ENCODE assay signal across 38 cellular contexts in the genomic region with DNA sequence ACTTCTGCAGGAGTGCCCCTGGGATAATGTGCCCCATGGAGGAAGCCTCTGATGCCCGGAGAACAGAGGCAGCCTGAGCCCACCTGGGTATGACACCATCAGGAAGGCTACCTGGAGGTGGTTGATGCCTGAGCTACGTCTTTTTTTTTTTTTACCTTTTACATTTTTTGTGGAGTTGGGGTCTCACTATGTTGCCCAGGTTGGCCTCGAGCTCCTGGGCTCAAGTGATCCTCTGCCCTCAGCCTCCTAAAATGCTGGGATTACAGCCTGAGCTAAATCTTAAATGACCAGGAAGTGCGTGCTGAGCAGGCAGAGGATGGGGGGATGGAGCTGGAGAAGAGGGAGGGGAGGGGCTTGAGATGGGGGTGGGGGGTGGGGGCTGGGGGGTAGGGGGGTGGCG. TPM values are rescaled to one million over a fixed set of nuclear protein-coding genes. Genes with fewer than 3 reads are reported as not detected.
"Had no signal": no experiment of that assay in that cellular context is flagged by ENCODE, and none has a peak within 500 bp of the region (broad histone marks: within the 10 kb centered on the region; RNA-seq: fewer than 3 reads in every experiment).

No MANE protein-coding gene starts in this region.

- H3K4me3 ChIP-seq: adrenal gland, body of pancreas, breast epithelium had no signal

- H3K9me3 ChIP-seq: adrenal gland, body of pancreas, breast epithelium had no signal

- H3K36me3 ChIP-seq: adrenal gland, brain microvascular endothelial cell, breast epithelium had no signal

- DNase-seq: activated CD4-positive, alpha-beta memory T cell treated with anti-CD3 and anti-CD28 coated beads for 36 hours; activated CD4-positive, alpha-beta T cell treated with anti-CD3 and anti-CD28 coated beads for 1 hour; activated CD4-positive, alpha-beta T cell treated with anti-CD3 and anti-CD28 coated beads for 36 hours; activated CD4-positive, alpha-beta T cell treated with anti-CD3 and anti-CD28 coated beads for 48 hours; activated CD4-positive, alpha-beta T cell treated with anti-CD3 and anti-CD28 coated beads, Interleukin-2, amount 50 U/mL, for 1 hour; activated CD4-positive, alpha-beta T cell treated with anti-CD3 and anti-CD28 coated beads, Interleukin-2, amount 50 U/mL, for 4 hours; activated CD4-positive, CD25-positive, alpha-beta regulatory T cell; activated CD8-positive, alpha-beta memory T cell treated with anti-CD3 and anti-CD28 coated beads, Interleukin-2, amount 50 U/mL, for 4 hours; activated CD8-positive, alpha-beta T cell treated with anti-CD3 and anti-CD28 coated beads for 36 hours; activated effector memory CD4-positive, alpha-beta T cell treated with anti-CD3 and anti-CD28 coated beads, Interleukin-2, amount 50 U/mL, for 16 hours; activated gamma-delta T cell treated with Interleukin-2 at 50 U/mL for 16 hours; activated naive CD4-positive, alpha-beta T cell; activated naive CD4-positive, alpha-beta T cell treated with anti-CD3 and anti-CD28 coated beads for 36 hours; activated naive CD4-positive, alpha-beta T cell treated with anti-CD3 and anti-CD28 coated beads, Interleukin-2, amount 50 U/mL, for 16 hours; activated naive CD8-positive, alpha-beta T cell treated with anti-CD3 and anti-CD28 coated beads for 36 hours; activated T-cell treated with anti-CD3 and anti-CD28 coated beads for 4 hours; activated T-cell treated with anti-CD3 and anti-CD28 coated beads, Interleukin-2, amount 50 U/mL, for 1 hour; activated T-cell treated with anti-CD3 and anti-CD28 coated beads, Interleukin-2, amount 50 U/mL, for 4 hours; activated T-cell treated with anti-CD3 and anti-CD28 coated beads, Interleukin-2, amount 50 U/mL, for 72 hours; adrenal gland; amniotic stem cell; body of pancreas; brain microvascular endothelial cell; central memory CD4-positive, alpha-beta T cell; T-helper 2 cell; T-helper 9 cell had no signal

- H3K4me1 ChIP-seq: adrenal gland, body of pancreas, breast epithelium had no signal

- H3K27ac Mint-ChIP-seq: activated CD4-positive, alpha-beta memory T cell treated with anti-CD3 and anti-CD28 coated beads for 36 hours; activated CD4-positive, alpha-beta T cell treated with anti-CD3 and anti-CD28 coated beads for 36 hours; activated CD8-positive, alpha-beta T cell treated with anti-CD3 and anti-CD28 coated beads for 36 hours; activated naive CD4-positive, alpha-beta T cell treated with anti-CD3 and anti-CD28 coated beads for 36 hours; activated naive CD4-positive, alpha-beta T cell treated with anti-CD3 and anti-CD28 coated beads, Interleukin-2, amount 50 U/mL, for 72 hours; activated naive CD8-positive, alpha-beta T cell treated with anti-CD3 and anti-CD28 coated beads for 36 hours; activated T-cell treated with anti-CD3 and anti-CD28 coated beads, Interleukin-2, amount 50 U/mL, for 72 hours; activated T-helper 1 cell treated with anti-CD3 and anti-CD28 coated beads, Interleukin-12 subunit alpha, Interleukin-12 subunit beta, Interleukin-2, Interleukin-4 antibody, amounts not matched to agents 30 ng/mL and 10 ng/mL and 1 ng/mL, durations not matched to agents 14 hours and 24 hours and 36 hours; activated T-helper 17 cell treated with anti-CD3 and anti-CD28 coated beads, Interleukin-2, amount 50 U/mL, for 72 hours; T-helper 1 cell treated with Interleukin-12 subunit alpha and Interleukin-12 subunit beta and Interleukin-4 antibody, amounts not matched to agents 30 μg/mL and 1 μg/mL, for 36 hours; T-helper 2 cell treated with Interferon-gamma antibody and Interleukin-4, amounts not matched to agents 5 μg/mL and 100 μg/mL, for 36 hours had no signal

- H3K36me3 Mint-ChIP-seq: activated CD4-positive, alpha-beta memory T cell treated with anti-CD3 and anti-CD28 coated beads for 36 hours; activated naive CD4-positive, alpha-beta T cell treated with anti-CD3 and anti-CD28 coated beads, Interleukin-2, amount 50 U/mL, for 72 hours; activated naive CD8-positive, alpha-beta T cell treated with anti-CD3 and anti-CD28 coated beads for 36 hours had no signal

- H3K4me3 Mint-ChIP-seq: activated CD4-positive, alpha-beta memory T cell treated with anti-CD3 and anti-CD28 coated beads for 36 hours; activated CD4-positive, alpha-beta T cell treated with anti-CD3 and anti-CD28 coated beads for 36 hours; activated CD8-positive, alpha-beta T cell treated with anti-CD3 and anti-CD28 coated beads for 36 hours; activated naive CD4-positive, alpha-beta T cell treated with anti-CD3 and anti-CD28 coated beads for 36 hours; activated naive CD8-positive, alpha-beta T cell treated with anti-CD3 and anti-CD28 coated beads for 36 hours; activated T-cell treated with anti-CD3 and anti-CD28 coated beads, Interleukin-2, amount 50 U/mL, for 4 hours; activated T-cell treated with anti-CD3 and anti-CD28 coated beads, Interleukin-2, amount 50 U/mL, for 72 hours; activated T-helper 1 cell treated with anti-CD3 and anti-CD28 coated beads, Interleukin-12 subunit alpha, Interleukin-12 subunit beta, Interleukin-2, Interleukin-4 antibody, amounts not matched to agents 30 ng/mL and 10 ng/mL and 1 ng/mL, durations not matched to agents 14 hours and 24 hours and 36 hours; activated T-helper 17 cell treated with anti-CD3 and anti-CD28 coated beads, Interleukin-2, amount 50 U/mL, for 72 hours; T-helper 1 cell treated with Interleukin-12 subunit alpha and Interleukin-12 subunit beta and Interleukin-4 antibody, amounts not matched to agents 30 μg/mL and 1 μg/mL, for 36 hours; T-helper 2 cell treated with Interferon-gamma antibody and Interleukin-4, amounts not matched to agents 5 μg/mL and 100 μg/mL, for 36 hours had no signal

- FAIRE-seq: astrocyte, colon, TTC549 had no signal

- H3K9me3 Mint-ChIP-seq: activated CD4-positive, alpha-beta memory T cell treated with anti-CD3 and anti-CD28 coated beads for 36 hours; activated CD8-positive, alpha-beta T cell treated with anti-CD3 and anti-CD28 coated beads for 36 hours; activated naive CD4-positive, alpha-beta T cell treated with anti-CD3 and anti-CD28 coated beads for 36 hours; activated naive CD4-positive, alpha-beta T cell treated with anti-CD3 and anti-CD28 coated beads, Interleukin-2, amount 50 U/mL, for 72 hours; activated naive CD8-positive, alpha-beta T cell treated with anti-CD3 and anti-CD28 coated beads for 36 hours; activated T-cell treated with anti-CD3 and anti-CD28 coated beads, Interleukin-2, amount 50 U/mL, for 4 hours; activated T-cell treated with anti-CD3 and anti-CD28 coated beads, Interleukin-2, amount 50 U/mL, for 72 hours; activated T-helper 1 cell treated with anti-CD3 and anti-CD28 coated beads, Interleukin-12 subunit alpha, Interleukin-12 subunit beta, Interleukin-2, Interleukin-4 antibody, amounts not matched to agents 30 ng/mL and 10 ng/mL and 1 ng/mL, durations not matched to agents 14 hours and 24 hours and 36 hours; activated T-helper 17 cell treated with anti-CD3 and anti-CD28 coated beads, Interleukin-2, amount 50 U/mL, for 72 hours; T-helper 1 cell treated with Interleukin-12 subunit alpha and Interleukin-12 subunit beta and Interleukin-4 antibody, amounts not matched to agents 30 μg/mL and 1 μg/mL, for 36 hours; T-helper 2 cell treated with Interferon-gamma antibody and Interleukin-4, amounts not matched to agents 5 μg/mL and 100 μg/mL, for 36 hours had no signal

- H3K27me3 ChIP-seq: adrenal gland, body of pancreas, brain microvascular endothelial cell, breast epithelium had no signal

- H3K27ac ChIP-seq: adrenal gland, body of pancreas, brain microvascular endothelial cell, breast epithelium, VCaP had no signal

- ATAC-seq: activated CD4-positive, alpha-beta T cell treated with anti-CD3 and anti-CD28 coated beads for 36 hours; activated CD4-positive, CD25-positive, alpha-beta regulatory T cell treated with anti-CD3 and anti-CD28 coated beads, Interleukin-2, amount 50 U/mL, for 24 hours; activated CD8-positive, alpha-beta T cell treated with anti-CD3 and anti-CD28 coated beads for 36 hours; activated naive CD4-positive, alpha-beta T cell treated with anti-CD3 and anti-CD28 coated beads, Interleukin-2, amount 50 U/mL, for 72 hours; activated T-cell treated with anti-CD3 and anti-CD28 coated beads, Interleukin-2, amount 50 U/mL, for 4 hours; activated T-cell treated with anti-CD3 and anti-CD28 coated beads, Interleukin-2, amount 50 U/mL, for 72 hours; activated T-helper 17 cell treated with anti-CD3 and anti-CD28 coated beads, Interleukin-2, amount 50 U/mL, for 72 hours; body of pancreas had no signal

- H3K4me1 Mint-ChIP-seq: activated CD4-positive, alpha-beta T cell treated with anti-CD3 and anti-CD28 coated beads for 36 hours; activated naive CD8-positive, alpha-beta T cell treated with anti-CD3 and anti-CD28 coated beads for 36 hours; activated T-helper 17 cell treated with anti-CD3 and anti-CD28 coated beads, Interleukin-2, amount 50 U/mL, for 72 hours had no signal

RNA-seq across cellular contexts. Expression of a gene that starts 32.7 kb away (rescaled TPM):
- total RNA-seq: activated CD4-positive, alpha-beta memory T cell treated with anti-CD3 and anti-CD28 coated beads for 36 hours; activated CD8-positive, alpha-beta memory T cell treated with anti-CD3 and anti-CD28 coated beads for 36 hours; activated CD8-positive, alpha-beta T cell treated with anti-CD3 and anti-CD28 coated beads for 36 hours; activated naive CD4-positive, alpha-beta T cell treated with anti-CD3 and anti-CD28 coated beads for 36 hours; activated naive CD4-positive, alpha-beta T cell treated with anti-CD3 and anti-CD28 coated beads, Interleukin-2, amount 50 U/mL, for 72 hours; activated naive CD8-positive, alpha-beta T cell treated with anti-CD3 and anti-CD28 coated beads for 36 hours; activated T-cell treated with anti-CD3 and anti-CD28 coated beads, Interleukin-2, amount 50 U/mL, for 4 hours; activated T-cell treated with anti-CD3 and anti-CD28 coated beads, Interleukin-2, amount 50 U/mL, for 72 hours; activated T-helper 1 cell treated with anti-CD3 and anti-CD28 coated beads, Interleukin-12 subunit alpha, Interleukin-12 subunit beta, Interleukin-2, Interleukin-4 antibody, amounts not matched to agents 30 ng/mL and 10 ng/mL and 1 ng/mL, durations not matched to agents 14 hours and 24 hours and 36 hours had no signal
